In genomic region chr1:156571959-156572662, GRCh38 we compare ENCODE assay signal across 8 cellular contexts. TPM values are rescaled to one million over a fixed set of nuclear protein-coding genes. Genes with fewer than 3 reads are reported as not detected.
A peak's percentile ranks its signal among the peaks of the same experiment; 100 is the strongest.
DNase-seq lines count a peak whose midpoint lies in the region; ATAC-seq and TF ChIP-seq lines count a peak whose summit lies in the region.

TSS of gene IQGAP3 (minus strand) at chr1:156572565. CDS start at chr1:156572529, 36 bp downstream.

- H4K20me1 ChIP-seq in neural cell (ENCODE audit: insufficient read depth) = no peaks in the 10 kb centered on the region

- H3K36me3 ChIP-seq in CD4-positive, alpha-beta memory T cell (ENCODE audit: insufficient read depth, low read length) = no peaks in the 10 kb centered on the region
- H3K36me3 ChIP-seq in neural cell (ENCODE audit: insufficient read depth, low read length) = no peaks in the 10 kb centered on the region

- no peaks in the 10 kb centered on the region for H3K36me3 Mint-ChIP-seq in CD4-positive, alpha-beta memory T cell

- no peak for TF ChIP-seq RAD21 in neural cell (conservative IDR thresholded peaks at IDR 0.05)

- CTCF ChIA-PET in CD4-positive, alpha-beta memory T cell (lab: Charles Lee; ENCODE audit: partially characterized antibody) = interaction anchor here (1.0 to 2.2 kb wide), 4 partner anchors 9 to 91 kb away, joined by 3 to 8 read pairs (median 6); no protein-coding TSS in a partner anchor

- H3F3A ChIP-seq in neural cell (ENCODE audit: insufficient read depth, low read length, poor library complexity, severe bottlenecking) = no peaks in the 10 kb centered on the region

- H3K4me1 ChIP-seq in CD4-positive, alpha-beta memory T cell (ENCODE audit: insufficient read depth, low read length) = peaks cover 11% of the 10 kb centered on the region

- H3K4me1 Mint-ChIP-seq in CD4-positive, alpha-beta memory T cell = peaks cover 3 to 14% (median 11%) of the 10 kb centered on the region in 4 donors
- peaks cover 24% of the 10 kb centered on the region for H3K4me1 Mint-ChIP-seq in stimulated activated naive CD8-positive, alpha-beta T cell treated with anti-CD3 and anti-CD28 coated beads, Interleukin-15, amount 100 ng/mL, for 72 hours

- intact Hi-C loops in CD4-positive, alpha-beta memory T cell (cut with micrococcal nuclease) = loop anchor here (1.0 kb wide), 1 partner anchor 67 kb away; no protein-coding TSS in a partner anchor

- TF ChIP-seq CTCF in foreskin fibroblast (IDR thresholded peaks at IDR 0.05; ENCODE audit: low read depth, low read length) (no peak), neural cell (IDR thresholded peaks at IDR 0.05; ENCODE audit: poor library complexity, severe bottlenecking) (no peak)

- no peaks in the 10 kb centered on the region for H3K79me2 ChIP-seq in neural cell (replicated peaks; ENCODE audit: insufficient read depth, low read length)

- H3K4me3 ChIP-seq in CD4-positive, alpha-beta memory T cell (ENCODE audit: low read length in 2 of 2) = peak within 1 kb of the TSS in 1 of 2 donors; percentile 13
- peak within 1 kb of the TSS; percentile 61 to 63 for H3K4me3 ChIP-seq in foreskin fibroblast (ENCODE audit: low read depth in 1 of 2, low read length in 2 of 2)
- H3K4me3 ChIP-seq in neural cell (ENCODE audit: low read length) = peak within 1 kb of the TSS; percentile 70

- peak within 1 kb of the TSS; percentile 76 to 91 (median 84) for H3K4me3 Mint-ChIP-seq in CD4-positive, alpha-beta memory T cell
- H3K4me3 Mint-ChIP-seq in stimulated activated naive CD8-positive, alpha-beta T cell treated with anti-CD3 and anti-CD28 coated beads, Interleukin-15, amount 100 ng/mL, for 72 hours = peak within 1 kb of the TSS; percentile 95 to 97

- H3K27ac Mint-ChIP-seq in CD4-positive, alpha-beta memory T cell = peak within 1 kb of the TSS in 5 of 7 donors; percentile 4 to 85 (median 43)
- peak within 1 kb of the TSS; percentile 64 to 87 for H3K27ac Mint-ChIP-seq in stimulated activated naive CD8-positive, alpha-beta T cell treated with anti-CD3 and anti-CD28 coated beads, Interleukin-15, amount 100 ng/mL, for 72 hours

- H3K9me3 Mint-ChIP-seq in CD4-positive, alpha-beta memory T cell = peaks cover 0 to 3% (median 0%) of the 10 kb centered on the region in 8 donors
- no peaks in the 10 kb centered on the region for H3K9me3 Mint-ChIP-seq in stimulated activated naive CD8-positive, alpha-beta T cell treated with anti-CD3 and anti-CD28 coated beads, Interleukin-15, amount 100 ng/mL, for 72 hours

- H3K9me3 ChIP-seq in CD4-positive, alpha-beta memory T cell (ENCODE audit: control insufficient read depth in 1 of 2, low read length in 2 of 2) = no peaks in the 10 kb centered on the region
- no peaks in the 10 kb centered on the region for H3K9me3 ChIP-seq in neural cell (ENCODE audit: low read length)

- peak within 1 kb of the TSS; percentile 89 for H3K4me2 ChIP-seq in neural cell (ENCODE audit: low read length)

- peak; percentile 61 to 81 (median 70) for DNase-seq in CD4-positive, alpha-beta memory T cell
- DNase-seq in M059J (ENCODE audit: low read depth) (peak; percentile 91), SIG-M5 (lab: John Stamatoyannopoulos, UW) (peak; percentile 57), foreskin fibroblast (peak; percentile 68 to 91)
- DNase-seq in activated effector memory CD4-positive, alpha-beta T cell treated with anti-CD3 and anti-CD28 coated beads, Interleukin-2, amount 50 U/mL, for 16 hours = peak; percentile 91
- DNase-seq in stimulated activated naive CD8-positive, alpha-beta T cell treated with anti-CD3 and anti-CD28 coated beads, Interleukin-15, amount 100 ng/mL, for 72 hours = peak; percentile 69

- peaks cover 27 to 38% of the 10 kb centered on the region in 2 donors for H3K27me3 Mint-ChIP-seq in CD4-positive, alpha-beta memory T cell
- peaks cover 25% of the 10 kb centered on the region for H3K27me3 Mint-ChIP-seq in stimulated activated naive CD8-positive, alpha-beta T cell treated with anti-CD3 and anti-CD28 coated beads, Interleukin-15, amount 100 ng/mL, for 72 hours

- ATAC-seq in GM21576 (IDR thresholded peaks at IDR 0.05; ENCODE audit: unreplicated experiment) = peak; percentile 71
- peak; percentile 93 for ATAC-seq in stimulated activated naive CD8-positive, alpha-beta T cell treated with anti-CD3 and anti-CD28 coated beads, Interleukin-15, amount 100 ng/mL, for 72 hours

- H3K27ac ChIP-seq in CD4-positive, alpha-beta memory T cell (ENCODE audit: low read depth, low read length) = no peak within 1 kb of the TSS
- no peak within 1 kb of the TSS for H3K27ac ChIP-seq in neural cell (ENCODE audit: low read length)

- no peaks in the 10 kb centered on the region for H3K9me2 ChIP-seq in neural cell (ENCODE audit: insufficient read depth, low read length)

- peak within 1 kb of the TSS; percentile 23 for H3K9ac ChIP-seq in neural cell (ENCODE audit: low read length)

- no peak for TF ChIP-seq EP300 in neural cell (conservative IDR thresholded peaks at IDR 0.05; ENCODE audit: poor library complexity, severe bottlenecking)

- H2AFZ ChIP-seq in neural cell (ENCODE audit: low read depth, low read length) = peak within 1 kb of the TSS; percentile 41

- POLR2A ChIA-PET in CD4-positive, alpha-beta memory T cell (lab: Charles Lee; ENCODE audit: partially characterized antibody) = interaction anchor here (1.1 to 1.9 kb wide), 3 partner anchors 67 to 81 kb away, joined by 3 to 10 read pairs (median 5); partner anchors contain the start of gene MEF2D

- H3K27me3 ChIP-seq in CD4-positive, alpha-beta memory T cell (ENCODE audit: insufficient read depth, low read length) = peaks cover 9% of the 10 kb centered on the region
- no peaks in the 10 kb centered on the region for H3K27me3 ChIP-seq in neural cell (ENCODE audit: insufficient read depth, low read depth, low read length)

TF ChIP-seq in neural cell, 6 proteins besides CTCF, POLR2A, EP300 and RAD21:
- TF ChIP-seq EZH2 (IDR thresholded peaks at IDR 0.05; ENCODE audit: borderline replicate concordance, insufficient read depth, low read length, poor library complexity, severe bottlenecking) = no peak
- TF ChIP-seq POLR2AphosphoS5 (IDR thresholded peaks at IDR 0.05) = peak; percentile 48
- no peak for TF ChIP-seq TAF1 (IDR thresholded peaks at IDR 0.05; ENCODE audit: low read depth)
- TF ChIP-seq REST (IDR thresholded peaks at IDR 0.05; ENCODE audit: borderline replicate concordance) = no peak
- TF ChIP-seq MXI1 (conservative IDR thresholded peaks at IDR 0.05; ENCODE audit: poor library complexity, severe bottlenecking) = peak; percentile 98
- no peak for TF ChIP-seq SMC3 (conservative IDR thresholded peaks at IDR 0.05; ENCODE audit: poor library complexity)

RNA-seq across cellular contexts. Expression of gene IQGAP3, which starts in this region (rescaled TPM):
- total RNA-seq in CD4-positive, alpha-beta memory T cell = not detected
- not detected for polyA plus RNA-seq in CD4-positive, alpha-beta memory T cell
- 23.7 and 40.5 TPM in 2 replicates for total RNA-seq in M059J (2014; rRNA removed; shearing (Covaris generic))
- 0.32 TPM in 1 of 2 replicates, not detected in the other for polyA plus RNA-seq in neural cell
- 0.46 and 0.49 TPM in 2 replicates for polyA minus RNA-seq in neural cell

Comparison
In these comparisons a context has a peak if more than half of its experiments do, and no peak if none do; other contexts are left out.
1. RNA of gene IQGAP3 (total RNA-seq): 23.7 to 40.5 TPM in M059J; not detected in CD4-positive, alpha-beta memory T cell; every median in the first group is over 10 times any median in the second.
2. Peak in DNase-seq in CD4-positive, alpha-beta memory T cell; RNA of the gene not detected or under 1 TPM.
3. Peak in every context shown above with its lines, with median percentiles within 50 percentile points of each other: DNase-seq.